Comparison of ENCODE assay signal across 8 cellular contexts in the genomic region with DNA sequence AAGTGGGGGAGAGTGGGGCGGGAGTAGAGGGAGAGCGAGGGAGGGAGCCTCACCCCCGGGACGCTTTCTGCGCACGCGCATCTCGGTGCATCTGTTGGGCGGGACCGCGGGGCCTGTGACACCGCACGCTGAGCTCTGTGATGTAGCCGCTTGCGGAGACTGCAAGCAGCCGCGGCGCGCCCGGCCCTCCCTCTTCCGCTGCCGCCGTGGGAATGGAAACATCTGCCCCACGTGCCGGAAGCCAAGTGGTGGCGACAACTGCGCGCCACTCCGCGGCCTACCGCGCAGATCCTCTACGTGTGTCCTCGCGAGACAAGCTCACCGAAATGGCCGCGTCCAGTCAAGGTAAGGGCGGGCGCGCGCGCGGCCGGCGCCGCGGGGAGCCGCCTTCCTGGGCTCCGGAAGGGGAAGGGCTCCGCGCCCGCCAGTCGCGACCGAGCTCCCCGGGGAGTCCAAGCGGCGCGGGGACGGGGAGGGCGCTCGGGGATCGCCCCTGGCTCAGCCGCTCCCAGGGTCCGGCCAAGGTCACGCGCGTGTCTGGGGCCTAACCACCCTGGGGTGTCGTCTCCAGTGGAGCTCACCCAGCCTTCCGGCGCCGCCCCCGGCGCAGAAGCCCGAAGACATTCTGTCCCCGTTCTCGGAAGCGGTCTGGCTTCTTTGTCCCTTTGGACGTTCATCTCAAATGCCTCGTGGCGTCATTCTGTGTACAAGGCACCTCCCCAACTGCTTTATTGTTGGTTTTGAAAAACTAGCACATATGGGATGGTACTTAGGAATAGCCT. TPM values are rescaled to one million over a fixed set of nuclear protein-coding genes. Genes with fewer than 3 reads are reported as not detected.
A peak's percentile ranks its signal among the peaks of the same experiment; 100 is the strongest.
DNase-seq lines count a peak whose midpoint lies in the region; ATAC-seq and TF ChIP-seq lines count a peak whose summit lies in the region.

A gene with protein sequence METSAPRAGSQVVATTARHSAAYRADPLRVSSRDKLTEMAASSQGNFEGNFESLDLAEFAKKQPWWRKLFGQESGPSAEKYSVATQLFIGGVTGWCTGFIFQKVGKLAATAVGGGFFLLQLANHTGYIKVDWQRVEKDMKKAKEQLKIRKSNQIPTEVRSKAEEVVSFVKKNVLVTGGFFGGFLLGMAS (plus strand): TSS at position 118 of the 782 bp plus-strand sequence. CDS start 95 bp downstream, at position 213.

- TF ChIP-seq CTCF in osteoblast (IDR thresholded peaks at IDR 0.05; ENCODE audit: extremely low read depth, low read depth, low read length) (no peak), testis (IDR thresholded peaks at IDR 0.05) (no peak)

- no peaks in the 10 kb centered on the region for H3K36me3 ChIP-seq in osteoblast (ENCODE audit: insufficient read depth, low read length)
- no peaks in the 10 kb centered on the region for H3K36me3 ChIP-seq in testis (ENCODE audit: low read depth, missing control alignments)

- H3K27me3 ChIP-seq in osteoblast (ENCODE audit: insufficient read depth, low read length) (no peaks in the 10 kb centered on the region), testis (no peaks in the 10 kb centered on the region)

- peak within 1 kb of the TSS; percentile 89 to 92 for H3K27ac Mint-ChIP-seq in activated naive CD4-positive, alpha-beta T cell treated with anti-CD3 and anti-CD28 coated beads, Interleukin-2, amount 50 U/mL, for 72 hours

- peak within 1 kb of the TSS; percentile 85 for H3K4me2 ChIP-seq in osteoblast (ENCODE audit: insufficient read depth, low read length)

- no peaks in the 10 kb centered on the region for H3K9me3 Mint-ChIP-seq in activated naive CD4-positive, alpha-beta T cell treated with anti-CD3 and anti-CD28 coated beads, Interleukin-2, amount 50 U/mL, for 72 hours

- H3K4me3 ChIP-seq in osteoblast (ENCODE audit: insufficient read depth, low read length) (peak within 1 kb of the TSS; percentile 76), testis (peak within 1 kb of the TSS; percentile 64 to 72)

- intact Hi-C loops in testis (cut with DNase I; ENCODE audit: low total_unique reads): no loop called here

- H2AFZ ChIP-seq in osteoblast (ENCODE audit: low read length): peak within 1 kb of the TSS; percentile 14

- no peaks in the 10 kb centered on the region for H3K9me3 ChIP-seq in osteoblast (ENCODE audit: low read depth, low read length)
- no peaks in the 10 kb centered on the region for H3K9me3 ChIP-seq in testis

- H3K36me3 Mint-ChIP-seq in activated naive CD4-positive, alpha-beta T cell treated with anti-CD3 and anti-CD28 coated beads, Interleukin-2, amount 50 U/mL, for 72 hours: no peaks in the 10 kb centered on the region

- DNase-seq in NCI-H1105 (lab: John Stamatoyannopoulos, UW): peak; percentile 97
- DNase-seq in SKM-1 (lab: John Stamatoyannopoulos, UW; ENCODE audit: unreplicated experiment): peak; percentile 55
- peak; percentile 85 to 95 for DNase-seq in activated naive CD4-positive, alpha-beta T cell treated with anti-CD3 and anti-CD28 coated beads, Interleukin-2, amount 50 U/mL, for 72 hours (ENCODE audit: low spot score in 2 of 2)
- DNase-seq in glomerular endothelial cell (ENCODE audit: extremely low read depth, low read depth, low spot score): peak; percentile 34
- peak; percentile 90 for DNase-seq in osteoblast (ENCODE audit: insufficient read length, low spot score, missing footprints)
- peak; percentile 93 for DNase-seq in testis

- no peaks in the 10 kb centered on the region for H4K20me1 ChIP-seq in osteoblast (ENCODE audit: insufficient read depth, low read length)

- H3K27ac ChIP-seq in osteoblast (ENCODE audit: low read depth, low read length) (peak within 1 kb of the TSS; percentile 94), testis (peak within 1 kb of the TSS; percentile 94 to 95)

- WGBS in testis, 2 donors: 0 to 3% methylated on average over 5 to 13 of the region's 82 CpGs

- peaks cover 19% of the 10 kb centered on the region for H3K79me2 ChIP-seq in osteoblast (ENCODE audit: insufficient read depth, low read length)

- TF ChIP-seq POLR2A in GM10847 (IDR thresholded peaks at IDR 0.05; ENCODE audit: extremely low read depth, insufficient read length) (peak; percentile 17), testis (IDR thresholded peaks at IDR 0.05) (no peak)

- ATAC-seq in HG02642 (IDR thresholded peaks at IDR 0.05; ENCODE audit: poor library complexity, unreplicated experiment): peak; percentile 92
- ATAC-seq in activated naive CD4-positive, alpha-beta T cell treated with anti-CD3 and anti-CD28 coated beads, Interleukin-2, amount 50 U/mL, for 72 hours: peak; percentile 90 to 94

- peaks cover 8% of the 10 kb centered on the region for H3K4me1 ChIP-seq in osteoblast (ENCODE audit: insufficient read depth, low read length)
- H3K4me1 ChIP-seq in testis: no peaks in the 10 kb centered on the region

RNA-seq across cellular contexts. Expression of the gene that starts here (rescaled TPM):
- 10 to 100 TPM; 62.2 to 95.1 TPM for total RNA-seq in activated naive CD4-positive, alpha-beta T cell treated with anti-CD3 and anti-CD28 coated beads, Interleukin-2, amount 50 U/mL, for 72 hours
- 22.5 and 32.2 TPM in 2 replicates for total RNA-seq in glomerular endothelial cell
- total RNA-seq in osteoblast: 46.6 and 47.4 TPM in 2 replicates
- total RNA-seq in testis: 10 to 100 TPM; 65.0 to 71.7 TPM
- 104 TPM for polyA plus RNA-seq in testis (ENCODE audit: insufficient read depth, low read depth, low replicate concordance)

Comparison
In these comparisons a context has a peak if more than half of its experiments do, and no peak if none do; other contexts are left out.
1. Peak in every context shown above with its lines: DNase-seq, ATAC-seq, H3K4me3 ChIP-seq and H3K27ac ChIP-seq.
2. DNase-seq: peak in every context shown above with its lines; median percentile 97 in NCI-H1105; 93 in testis; 90 in activated naive CD4-positive, alpha-beta T cell treated with anti-CD3 and anti-CD28 coated beads, Interleukin-2, amount 50 U/mL, for 72 hours; 90 in osteoblast; 55 in SKM-1; 34 in glomerular endothelial cell.